Comparison of ENCODE assay signal across 23 cellular contexts in genomic region chr6:26416288-26416687, GRCh38. TPM values are rescaled to one million over a fixed set of nuclear protein-coding genes. Genes with fewer than 3 reads are reported as not detected.
DNase-seq lines count a peak whose midpoint lies in the region; ATAC-seq, FAIRE-seq and TF ChIP-seq lines count a peak whose summit lies in the region.
"Had no signal": no experiment of that assay in that cellular context is flagged by ENCODE, and none has a peak within 500 bp of the region (broad histone marks: within the 10 kb centered on the region; RNA-seq: fewer than 3 reads in every experiment).

No MANE protein-coding gene starts in this region.

- H3K4me2 ChIP-seq in astrocyte (ENCODE audit: low read length) (no peak overlapping the region), smooth muscle cell (no peak overlapping the region)
- H3K4me2 ChIP-seq: A549 had no signal

- H3K4me3 ChIP-seq in astrocyte (ENCODE audit: insufficient read depth, low read depth, low read length) (no peak overlapping the region), smooth muscle cell (no peak overlapping the region)
- H3K4me3 ChIP-seq: A549; BLaER1 treated with 17β-estradiol and CSF1 and Interleukin-3, amounts not matched to agents 10 nM and 100 nM; GM12878; GM23248 had no signal

- no peaks in the 10 kb centered on the region for H3K79me2 ChIP-seq in astrocyte (ENCODE audit: insufficient read depth, low read length)
- no peaks in the 10 kb centered on the region for H3K79me2 ChIP-seq in smooth muscle cell (ENCODE audit: low read depth)

- H3K27me3 Mint-ChIP-seq in natural killer cell (ENCODE audit: low read depth in 2 of 2) (no peaks in the 10 kb centered on the region), astrocyte (ENCODE audit: low read depth, unreplicated experiment) (no peaks in the 10 kb centered on the region)
- no peaks in the 10 kb centered on the region for H3K27me3 Mint-ChIP-seq in natural killer cell treated with Interleukin-12 subunit alpha and Interleukin-12 subunit beta and Interleukin-15 and Interleukin-18, amount 100 ng/mL, for 72 hours
- H3K27me3 Mint-ChIP-seq: CD4-positive, alpha-beta memory T cell had no signal

- H3K27ac ChIP-seq in astrocyte (ENCODE audit: low read depth, low read length) (no peak overlapping the region), smooth muscle cell (ENCODE audit: low read depth) (no peak overlapping the region)
- H3K27ac ChIP-seq: A549; BLaER1 treated with 17β-estradiol and CSF1 and Interleukin-3, amounts not matched to agents 10 nM and 100 nM; GM23248 had no signal

- no peaks in the 10 kb centered on the region for H3K36me3 ChIP-seq in astrocyte (ENCODE audit: insufficient read depth, low read length)
- no peaks in the 10 kb centered on the region for H3K36me3 ChIP-seq in smooth muscle cell (ENCODE audit: low read depth)
- H3K36me3 ChIP-seq: BE2C had no signal

- no peaks in the 10 kb centered on the region for H3K9me3 Mint-ChIP-seq in natural killer cell
- peaks cover 4% of the 10 kb centered on the region for H3K9me3 Mint-ChIP-seq in natural killer cell treated with Interleukin-12 subunit alpha and Interleukin-12 subunit beta and Interleukin-15 and Interleukin-18, amount 100 ng/mL, for 72 hours
- H3K9me3 Mint-ChIP-seq in astrocyte (ENCODE audit: unreplicated experiment): peaks cover 12% of the 10 kb centered on the region

- H3K9ac ChIP-seq in astrocyte (ENCODE audit: low read length) (no peak overlapping the region), smooth muscle cell (ENCODE audit: low read depth) (no peak overlapping the region)
- H3K9ac ChIP-seq: BLaER1 treated with 17β-estradiol and CSF1 and Interleukin-3, amounts not matched to agents 10 nM and 100 nM; GM23248 had no signal

- 50% methylated on average over 1 of the region's 1 CpG for WGBS in smooth muscle cell (ENCODE audit: low lambda C conversion rate)

- intact Hi-C loops in natural killer cell (cut with micrococcal nuclease): no loop called here

- H3K9me3 ChIP-seq in astrocyte (ENCODE audit: insufficient read depth, low read depth, low read length) (no peaks in the 10 kb centered on the region), smooth muscle cell (replicated peaks; ENCODE audit: low read depth) (no peaks in the 10 kb centered on the region)
- H3K9me3 ChIP-seq: BE2C had no signal

- no peak for FAIRE-seq in astrocyte (lab: Jason Lieb, UNC)
- FAIRE-seq: A549, D721Med, GM12878, GM19239, H1 had no signal

- DNase-seq in natural killer cell: no peak
- no peak for DNase-seq in natural killer cell treated with Interleukin-12 subunit alpha and Interleukin-12 subunit beta and Interleukin-15 and Interleukin-18, amount 100 ng/mL, for 72 hours (ENCODE audit: low spot score)
- DNase-seq in astrocyte (ENCODE audit: low read depth): no peak
- DNase-seq in smooth muscle cell (lab: John Stamatoyannopoulos, UW; ENCODE audit: unreplicated experiment): no peak
- DNase-seq: 8988T; ACHN; AML-193; BE2C; CD4-positive, alpha-beta memory T cell; DMS 273 treated with DMSO at 0.1 percent for 48 hours; DMS79; GDM1; H7; HCEC 1CT had no signal

- peaks cover 5% of the 10 kb centered on the region for H3F3A ChIP-seq in smooth muscle cell (ENCODE audit: low read depth)

- H3K4me1 Mint-ChIP-seq in natural killer cell (peaks cover 5 to 8% of the 10 kb centered on the region in 2 donors), astrocyte (ENCODE audit: low read depth, unreplicated experiment) (peaks cover 2% of the 10 kb centered on the region)
- H3K4me1 Mint-ChIP-seq in natural killer cell treated with Interleukin-12 subunit alpha and Interleukin-12 subunit beta and Interleukin-15 and Interleukin-18, amount 100 ng/mL, for 72 hours (ENCODE audit: low read depth in 2 of 2): peaks cover 3 to 4% of the 10 kb centered on the region in 2 donors
- H3K4me1 Mint-ChIP-seq: CD14-positive monocyte had no signal

- ATAC-seq in natural killer cell (no peak), HG02763 (IDR thresholded peaks at IDR 0.05; ENCODE audit: unreplicated experiment) (no peak)
- ATAC-seq in natural killer cell treated with Interleukin-12 subunit alpha and Interleukin-12 subunit beta and Interleukin-15 and Interleukin-18, amount 100 ng/mL, for 72 hours: no peak
- ATAC-seq: A549, GM12878 had no signal

- TF ChIP-seq CTCF in natural killer cell (IDR thresholded peaks at IDR 0.05) (no peak), astrocyte (IDR thresholded peaks at IDR 0.05; ENCODE audit: insufficient read depth, low read depth, low read length) (no peak), smooth muscle cell (IDR thresholded peaks at IDR 0.05; ENCODE audit: borderline replicate concordance, insufficient read depth, poor library complexity, severe bottlenecking) (no peak)

- H3K27ac Mint-ChIP-seq in natural killer cell: peak overlapping the region; percentile 41 to 48
- no peak overlapping the region for H3K27ac Mint-ChIP-seq in natural killer cell treated with Interleukin-12 subunit alpha and Interleukin-12 subunit beta and Interleukin-15 and Interleukin-18, amount 100 ng/mL, for 72 hours
- H3K27ac Mint-ChIP-seq in astrocyte (ENCODE audit: unreplicated experiment): no peak overlapping the region

- H3K27me3 ChIP-seq in astrocyte (ENCODE audit: insufficient read depth, low read length): no peaks in the 10 kb centered on the region
- no peaks in the 10 kb centered on the region for H3K27me3 ChIP-seq in smooth muscle cell (ENCODE audit: low read depth)
- H3K27me3 ChIP-seq: BE2C; BLaER1 treated with 17β-estradiol and CSF1 and Interleukin-3, amounts not matched to agents 10 nM and 100 nM had no signal

- peaks cover 12% of the 10 kb centered on the region for H3K4me1 ChIP-seq in astrocyte (ENCODE audit: insufficient read depth, low read length)
- H3K4me1 ChIP-seq in smooth muscle cell (ENCODE audit: low read depth): peaks cover 4% of the 10 kb centered on the region

- H3K4me3 Mint-ChIP-seq in natural killer cell: no peak overlapping the region
- no peak overlapping the region for H3K4me3 Mint-ChIP-seq in natural killer cell treated with Interleukin-12 subunit alpha and Interleukin-12 subunit beta and Interleukin-15 and Interleukin-18, amount 100 ng/mL, for 72 hours
- H3K4me3 Mint-ChIP-seq in astrocyte (ENCODE audit: unreplicated experiment): peak overlapping the region; percentile 22
- H3K4me3 Mint-ChIP-seq: CD14-positive monocyte had no signal

- H2AFZ ChIP-seq in astrocyte (ENCODE audit: low read depth, low read length): no peak overlapping the region
- H2AFZ ChIP-seq in smooth muscle cell (ENCODE audit: low read depth): no peak overlapping the region
- H2AFZ ChIP-seq: GM23248 had no signal

- H3K36me3 Mint-ChIP-seq in natural killer cell: peaks cover 13% of the 10 kb centered on the region
- H3K36me3 Mint-ChIP-seq in natural killer cell treated with Interleukin-12 subunit alpha and Interleukin-12 subunit beta and Interleukin-15 and Interleukin-18, amount 100 ng/mL, for 72 hours: peaks cover 29% of the 10 kb centered on the region
- H3K36me3 Mint-ChIP-seq in astrocyte (ENCODE audit: low read depth, unreplicated experiment): peaks cover 24% of the 10 kb centered on the region

- no peaks in the 10 kb centered on the region for H4K20me1 ChIP-seq in astrocyte (ENCODE audit: insufficient read depth, low read length)
- no peaks in the 10 kb centered on the region for H4K20me1 ChIP-seq in smooth muscle cell (ENCODE audit: low read depth)
- H4K20me1 ChIP-seq: BLaER1 treated with 17β-estradiol and CSF1 and Interleukin-3, amounts not matched to agents 10 nM and 100 nM had no signal

RNA-seq across cellular contexts. Expression of gene BTN3A1, which starts 14.2 kb away (rescaled TPM):
- 100 to 1,000 TPM; 285 to 373 (median 348) TPM for total RNA-seq in natural killer cell
- 10 to 100 TPM; 53.6 to 80.6 TPM for total RNA-seq in natural killer cell treated with Interleukin-12 subunit alpha and Interleukin-12 subunit beta and Interleukin-15 and Interleukin-18, amount 100 ng/mL, for 72 hours
- 22.2 and 29.9 TPM in 2 replicates for total RNA-seq in astrocyte
- 19.1 and 33.3 TPM in 2 replicates for total RNA-seq in smooth muscle cell
- 9.2 and 13.5 TPM in 2 replicates for polyA plus RNA-seq in smooth muscle cell

RNA-seq across cellular contexts. Expression of gene BTN3A3, which starts 24.0 kb away (rescaled TPM):
- 100 to 1,000 TPM in 2 of 3 donors, 10 to 100 TPM in 1; 88.1 to 154 (median 142) TPM for total RNA-seq in natural killer cell
- total RNA-seq in natural killer cell treated with Interleukin-12 subunit alpha and Interleukin-12 subunit beta and Interleukin-15 and Interleukin-18, amount 100 ng/mL, for 72 hours: 10 to 100 TPM; 42.9 to 54.1 TPM
- total RNA-seq in astrocyte: 4.7 and 6.2 TPM in 2 replicates
- total RNA-seq in smooth muscle cell: 1.8 and 3.5 TPM in 2 replicates
- polyA plus RNA-seq in smooth muscle cell: 1.5 and 2.9 TPM in 2 replicates

RNA-seq across cellular contexts. Expression of gene BTN2A2, which starts 33.4 kb away (rescaled TPM):
- total RNA-seq in natural killer cell: 100 to 1,000 TPM in 1 of 3 donors, 10 to 100 TPM in 2; 72.2 to 104 (median 76.1) TPM
- total RNA-seq in natural killer cell treated with Interleukin-12 subunit alpha and Interleukin-12 subunit beta and Interleukin-15 and Interleukin-18, amount 100 ng/mL, for 72 hours: 10 to 100 TPM; 24.6 to 31.8 TPM
- total RNA-seq in astrocyte: 19.9 and 25.1 TPM in 2 replicates
- total RNA-seq in smooth muscle cell: 11.1 and 12.1 TPM in 2 replicates
- 6.3 and 12.1 TPM in 2 replicates for polyA plus RNA-seq in smooth muscle cell

RNA-seq across cellular contexts. Expression of gene BTN2A1, which starts 41.5 kb away (rescaled TPM):
- total RNA-seq in natural killer cell: 10 to 100 TPM; 33.8 to 51.2 (median 43.3) TPM
- total RNA-seq in natural killer cell treated with Interleukin-12 subunit alpha and Interleukin-12 subunit beta and Interleukin-15 and Interleukin-18, amount 100 ng/mL, for 72 hours: 10 to 100 TPM; 41.2 to 47.4 TPM
- total RNA-seq in astrocyte: 50.4 and 51.5 TPM in 2 replicates
- total RNA-seq in smooth muscle cell: 27.2 and 40.5 TPM in 2 replicates
- 31.1 and 36.3 TPM in 2 replicates for polyA plus RNA-seq in smooth muscle cell

RNA-seq across cellular contexts. Expression of gene BTN3A2, which starts 51.3 kb away (rescaled TPM):
- total RNA-seq in natural killer cell (100 to 1,000 TPM; 174 to 260 (median 211) TPM), astrocyte (31.7 and 34.1 TPM in 2 replicates), smooth muscle cell (5.1 and 19.7 TPM in 2 replicates)
- 100 to 1,000 TPM; 107 to 133 TPM for total RNA-seq in natural killer cell treated with Interleukin-12 subunit alpha and Interleukin-12 subunit beta and Interleukin-15 and Interleukin-18, amount 100 ng/mL, for 72 hours
- polyA plus RNA-seq in smooth muscle cell: 7.6 and 13.3 TPM in 2 replicates

Comparison
In these comparisons a context has a peak if more than half of its experiments do, and no peak if none do; other contexts are left out.
1. H3K27ac Mint-ChIP-seq: peak in natural killer cell (2 of 2); none in natural killer cell treated with Interleukin-12 subunit alpha and Interleukin-12 subunit beta and Interleukin-15 and Interleukin-18, amount 100 ng/mL, for 72 hours (0 of 2) and astrocyte (single experiment).